2 cellular contexts compared by ENCODE assay signal in the genomic region with DNA sequence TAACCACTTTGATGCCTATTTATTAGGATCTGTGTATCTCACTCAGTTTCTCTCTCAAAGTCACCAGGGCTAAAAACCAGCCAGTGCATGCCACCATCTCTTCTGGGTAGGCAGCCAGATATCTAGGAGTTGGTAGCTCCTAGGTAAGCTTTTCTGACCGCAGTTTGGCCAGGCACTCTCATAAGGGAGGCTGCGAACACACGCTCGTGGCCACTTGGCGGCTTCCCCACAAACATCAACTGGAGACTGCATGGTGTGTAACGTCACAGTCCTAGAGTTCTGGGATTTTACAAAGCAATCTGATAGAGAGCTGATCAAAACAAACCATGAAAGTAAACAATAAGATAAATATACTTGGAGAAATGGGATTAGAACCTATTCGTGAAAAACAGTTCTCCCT.
TF ChIP-seq lines count a peak whose summit lies in the region.

No MANE protein-coding gene starts in this region.

TF ChIP-seq in HepG2, 621 proteins besides CTCF, POLR2A, EP300 and RAD21 (continued from another document):
- TF ChIP-seq, protein P1, sequence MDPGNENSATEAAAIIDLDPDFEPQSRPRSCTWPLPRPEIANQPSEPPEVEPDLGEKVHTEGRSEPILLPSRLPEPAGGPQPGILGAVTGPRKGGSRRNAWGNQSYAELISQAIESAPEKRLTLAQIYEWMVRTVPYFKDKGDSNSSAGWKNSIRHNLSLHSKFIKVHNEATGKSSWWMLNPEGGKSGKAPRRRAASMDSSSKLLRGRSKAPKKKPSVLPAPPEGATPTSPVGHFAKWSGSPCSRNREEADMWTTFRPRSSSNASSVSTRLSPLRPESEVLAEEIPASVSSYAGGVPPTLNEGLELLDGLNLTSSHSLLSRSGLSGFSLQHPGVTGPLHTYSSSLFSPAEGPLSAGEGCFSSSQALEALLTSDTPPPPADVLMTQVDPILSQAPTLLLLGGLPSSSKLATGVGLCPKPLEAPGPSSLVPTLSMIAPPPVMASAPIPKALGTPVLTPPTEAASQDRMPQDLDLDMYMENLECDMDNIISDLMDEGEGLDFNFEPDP (CRISPR knock-in tag; conservative IDR thresholded peaks at IDR 0.05), result no peak
- TF ChIP-seq ATRX (CRISPR knock-in tag; IDR thresholded peaks at IDR 0.05; ENCODE audit: borderline replicate concordance), result no peak
- no peak for TF ChIP-seq ZNF260 (CRISPR knock-in tag; IDR thresholded peaks at IDR 0.05; ENCODE audit: borderline replicate concordance, low read depth)
- TF ChIP-seq ZNF274 (CRISPR knock-in tag; IDR thresholded peaks at IDR 0.05), result no peak
- TF ChIP-seq ZNF691 (CRISPR knock-in tag; IDR thresholded peaks at IDR 0.05; ENCODE audit: borderline replicate concordance, low read depth), result no peak
- TF ChIP-seq ZHX2 (IDR thresholded peaks at IDR 0.05; ENCODE audit: low read depth), result no peak
- TF ChIP-seq ZHX2 (CRISPR knock-in tag; IDR thresholded peaks at IDR 0.05; ENCODE audit: borderline replicate concordance), result no peak
- TF ChIP-seq HDAC6 (IDR thresholded peaks at IDR 0.05; ENCODE audit: low read depth, low read length), result no peak
- TF ChIP-seq ZNF7 (CRISPR knock-in tag; IDR thresholded peaks at IDR 0.05), result no peak
- no peak for TF ChIP-seq ZNF20 (CRISPR knock-in tag; IDR thresholded peaks at IDR 0.05)
- TF ChIP-seq GATAD2A (CRISPR knock-in tag; IDR thresholded peaks at IDR 0.05), result no peak
- no peak for TF ChIP-seq SP4 (CRISPR knock-in tag; IDR thresholded peaks at IDR 0.05)

TF ChIP-seq in H1, 55 proteins besides CTCF, POLR2A, EP300 and RAD21 (continued from another document):
- TF ChIP-seq, protein P2, sequence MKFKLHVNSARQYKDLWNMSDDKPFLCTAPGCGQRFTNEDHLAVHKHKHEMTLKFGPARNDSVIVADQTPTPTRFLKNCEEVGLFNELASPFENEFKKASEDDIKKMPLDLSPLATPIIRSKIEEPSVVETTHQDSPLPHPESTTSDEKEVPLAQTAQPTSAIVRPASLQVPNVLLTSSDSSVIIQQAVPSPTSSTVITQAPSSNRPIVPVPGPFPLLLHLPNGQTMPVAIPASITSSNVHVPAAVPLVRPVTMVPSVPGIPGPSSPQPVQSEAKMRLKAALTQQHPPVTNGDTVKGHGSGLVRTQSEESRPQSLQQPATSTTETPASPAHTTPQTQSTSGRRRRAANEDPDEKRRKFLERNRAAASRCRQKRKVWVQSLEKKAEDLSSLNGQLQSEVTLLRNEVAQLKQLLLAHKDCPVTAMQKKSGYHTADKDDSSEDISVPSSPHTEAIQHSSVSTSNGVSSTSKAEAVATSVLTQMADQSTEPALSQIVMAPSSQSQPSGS (IDR thresholded peaks at IDR 0.05; ENCODE audit: low read length), result no peak
- TF ChIP-seq ZNF274 (IDR thresholded peaks at IDR 0.05; ENCODE audit: borderline replicate concordance, extremely low read depth, low read length) (no peak), BCL11A (IDR thresholded peaks at IDR 0.05; ENCODE audit: low read depth in 2 of 2, low read length in 2 of 2) (no peak), JUN (IDR thresholded peaks at IDR 0.05; ENCODE audit: low read depth, low read length) (no peak), MAFK (IDR thresholded peaks at IDR 0.05; ENCODE audit: low read depth, low read length) (no peak), CTBP2 (IDR thresholded peaks at IDR 0.05; ENCODE audit: borderline replicate concordance, insufficient read depth, insufficient read length, low read length) (no peak), TCF12 (IDR thresholded peaks at IDR 0.05; ENCODE audit: low read depth, low read length) (no peak), POU5F1 (IDR thresholded peaks at IDR 0.05; ENCODE audit: low read depth, low read length) (no peak), PHF8 (conservative IDR thresholded peaks at IDR 0.05; ENCODE audit: low read depth, low read length) (no peak), EZH2 (IDR thresholded peaks at IDR 0.05; ENCODE audit: low read depth, low read length, severe bottlenecking) (no peak), SAP30 (IDR thresholded peaks at IDR 0.05; ENCODE audit: insufficient read depth, insufficient replicate concordance, low read length) (no peak), FOSL1 (IDR thresholded peaks at IDR 0.05; ENCODE audit: insufficient read depth, low read depth, low read length) (no peak)
TF ChIP-seq in H1: peak in this region for 0.
